Comparison of ENCODE assay signal across 21 cellular contexts in genomic region chrX:39308126-39308525, GRCh38.
DNase-seq lines count a peak whose midpoint lies in the region; ATAC-seq, FAIRE-seq and TF ChIP-seq lines count a peak whose summit lies in the region.
"Had no signal": no experiment of that assay in that cellular context is flagged by ENCODE, and none has a peak within 500 bp of the region (broad histone marks: within the 10 kb centered on the region; RNA-seq: fewer than 3 reads in every experiment).

No MANE protein-coding gene starts in this region.

- H3K4me1 Mint-ChIP-seq in T-helper 17 cell (peaks cover 27% of the 10 kb centered on the region), glutamatergic neuron (ENCODE audit: low read depth, unreplicated experiment) (peaks cover 5% of the 10 kb centered on the region)
- peaks cover 75% of the 10 kb centered on the region for H3K4me1 Mint-ChIP-seq in stimulated activated naive CD8-positive, alpha-beta T cell treated with anti-CD3 and anti-CD28 coated beads, Interleukin-15, amount 100 ng/mL, for 72 hours

- no TSS peak for BruUV-seq in endothelial cell of umbilical vein (replicated peaks; lab: Mats Ljungman, UMichigan)

- H3K4me1 ChIP-seq in right atrium auricular region (peaks cover 0 to 23% of the 10 kb centered on the region in 2 donors), endothelial cell of umbilical vein (ENCODE audit: control insufficient read depth, extremely low read depth, insufficient read depth, low read length) (peaks cover 37% of the 10 kb centered on the region)
- H3K4me1 ChIP-seq: parathyroid adenoma had no signal

- H3K9me3 ChIP-seq in right atrium auricular region, result peaks cover 0 to 2% of the 10 kb centered on the region in 2 donors
- H3K9me3 ChIP-seq in T-helper 17 cell (ENCODE audit: control insufficient read depth, low read length, poor library complexity, severe bottlenecking), result no peaks in the 10 kb centered on the region
- no peaks in the 10 kb centered on the region for H3K9me3 ChIP-seq in endothelial cell of umbilical vein (replicated peaks; ENCODE audit: control insufficient read depth, insufficient read depth, low read length)

- H3K36me3 ChIP-seq in right atrium auricular region (no peaks in the 10 kb centered on the region), endothelial cell of umbilical vein (ENCODE audit: control insufficient read depth in 2 of 2, extremely low read depth in 1 of 2, insufficient read depth in 2 of 2, low read length in 2 of 2) (no peaks in the 10 kb centered on the region)
- H3K36me3 ChIP-seq: spleen had no signal

- no peak for TF ChIP-seq POLR2A in endothelial cell of umbilical vein (IDR thresholded peaks at IDR 0.05; ENCODE audit: low read depth, low read length)

- no peaks in the 10 kb centered on the region for H3K9me1 ChIP-seq in endothelial cell of umbilical vein (replicated peaks; ENCODE audit: control insufficient read depth, extremely low read depth, insufficient read depth, low read length)

- H3K4me3 ChIP-seq in right atrium auricular region, result no peak overlapping the region
- H3K4me3 ChIP-seq in endothelial cell of umbilical vein (replicated peaks in 1 of 3; ENCODE audit: insufficient read depth in 1 of 3, low read depth in 1 of 3, low read length in 3 of 3), result no peak overlapping the region
- H3K4me3 ChIP-seq: GM23248, lung, spleen had no signal

- CTCF ChIA-PET in endothelial cell of umbilical vein (lab: Charles Lee), result no interaction called here

- peaks cover 11 to 21% of the 10 kb centered on the region in 2 donors for H3K9me3 Mint-ChIP-seq in stimulated activated naive CD8-positive, alpha-beta T cell treated with anti-CD3 and anti-CD28 coated beads, Interleukin-15, amount 100 ng/mL, for 72 hours
- H3K9me3 Mint-ChIP-seq in glutamatergic neuron (ENCODE audit: unreplicated experiment), result peaks cover 3% of the 10 kb centered on the region

- intact Hi-C loops in cardiac septum (cut with DNase I), result no loop called here
- intact Hi-C loops in endothelial cell of umbilical vein (cut with micrococcal nuclease), result loop anchor here (5.0 to 10.0 kb wide), 2 partner anchors 307 to 506 kb away; partner anchors contain the start of gene MID1IP1

- peak; percentile 89 for FAIRE-seq in endothelial cell of umbilical vein (lab: Jason Lieb, UNC)
- FAIRE-seq: TTC549 had no signal

- no peaks in the 10 kb centered on the region for H3K79me2 ChIP-seq in endothelial cell of umbilical vein (ENCODE audit: control insufficient read depth, insufficient read depth, low read length)
- H3K79me2 ChIP-seq: parathyroid adenoma had no signal

- DNase-seq in right atrium auricular region (ENCODE audit: low spot score), result peak; percentile 11
- DNase-seq in cardiac septum (ENCODE audit: low spot score), result no peak
- DNase-seq in T-helper 17 cell, result no peak
- peak; percentile 72 for DNase-seq in endothelial cell of umbilical vein (ENCODE audit: low read depth, low spot score)
- DNase-seq in stimulated activated naive CD8-positive, alpha-beta T cell treated with anti-CD3 and anti-CD28 coated beads, Interleukin-15, amount 100 ng/mL, for 72 hours, result no peak
- DNase-seq in glutamatergic neuron, result no peak
- DNase-seq in NCI-H82 treated with DMSO at 0.1 percent for 48 hours (lab: John Stamatoyannopoulos, UW; ENCODE audit: unreplicated experiment), result no peak
- DNase-seq in NOMO-1 treated with dmso at 0.1 percent for 144 hours (lab: John Stamatoyannopoulos, UW; ENCODE audit: unreplicated experiment), result no peak
- DNase-seq: activated effector memory CD4-positive, alpha-beta T cell treated with Interleukin-2 at 50 U/mL for 16 hours; cortex of kidney; GM23248; IMR-90; naive B cell; NCI-H2029; NCI-H510A; spleen had no signal

- TF ChIP-seq CTCF in right atrium auricular region (IDR thresholded peaks at IDR 0.05), result no peak
- no peak for TF ChIP-seq CTCF in endothelial cell of umbilical vein (IDR thresholded peaks at IDR 0.05; ENCODE audit: extremely low read depth in 1 of 2, insufficient read depth in 1 of 2, low read depth in 1 of 2, low read length in 2 of 2)
- no peak for TF ChIP-seq CTCF in glutamatergic neuron (IDR thresholded peaks at IDR 0.05; ENCODE audit: partially characterized antibody, unreplicated experiment)

- H3K27ac ChIP-seq in right atrium auricular region (no peak overlapping the region), endothelial cell of umbilical vein (ENCODE audit: insufficient read depth, low read depth, low read length) (peak overlapping the region; percentile 84)
- H3K27ac ChIP-seq: GM23248, parathyroid adenoma had no signal

- no peak overlapping the region for H2AFZ ChIP-seq in endothelial cell of umbilical vein (ENCODE audit: low read depth, low read length)
- H2AFZ ChIP-seq: GM23248, parathyroid adenoma had no signal

- H3K36me3 Mint-ChIP-seq in T-helper 17 cell (ENCODE audit: low read depth) (peaks cover 2% of the 10 kb centered on the region), glutamatergic neuron (ENCODE audit: unreplicated experiment) (peaks cover 4% of the 10 kb centered on the region)
- H3K36me3 Mint-ChIP-seq: naive B cell, type B pancreatic cell had no signal

- ATAC-seq in T-helper 17 cell, result no peak
- ATAC-seq in stimulated activated naive CD8-positive, alpha-beta T cell treated with anti-CD3 and anti-CD28 coated beads, Interleukin-15, amount 100 ng/mL, for 72 hours, result no peak

- peak overlapping the region; percentile 40 for H3K4me2 ChIP-seq in endothelial cell of umbilical vein (ENCODE audit: insufficient read depth, low read length)

- H3K27ac Mint-ChIP-seq in T-helper 17 cell, result peak overlapping the region; percentile 98
- peak overlapping the region; percentile 54 to 85 for H3K27ac Mint-ChIP-seq in stimulated activated naive CD8-positive, alpha-beta T cell treated with anti-CD3 and anti-CD28 coated beads, Interleukin-15, amount 100 ng/mL, for 72 hours
- H3K27ac Mint-ChIP-seq in glutamatergic neuron (ENCODE audit: unreplicated experiment), result no peak overlapping the region
- H3K27ac Mint-ChIP-seq: B cell, type B pancreatic cell had no signal

- no peak overlapping the region for H3K4me3 Mint-ChIP-seq in T-helper 17 cell
- peak overlapping the region in 1 of 2 donors; percentile 15 for H3K4me3 Mint-ChIP-seq in stimulated activated naive CD8-positive, alpha-beta T cell treated with anti-CD3 and anti-CD28 coated beads, Interleukin-15, amount 100 ng/mL, for 72 hours
- H3K4me3 Mint-ChIP-seq in glutamatergic neuron (ENCODE audit: unreplicated experiment), result no peak overlapping the region
- H3K4me3 Mint-ChIP-seq: B cell, type B pancreatic cell had no signal

- POLR2A ChIA-PET in endothelial cell of umbilical vein (lab: Charles Lee), result no interaction called here

- no peaks in the 10 kb centered on the region for H4K20me1 ChIP-seq in endothelial cell of umbilical vein (replicated peaks; ENCODE audit: control insufficient read depth, extremely low read depth, insufficient read depth, low read length)

- dilution Hi-C loops in endothelial cell of umbilical vein (cut with MboI; ENCODE audit: extremely low pct_ligation_motif_present, low sequenced_read_pairs), result no loop called here

- H3K27me3 Mint-ChIP-seq in T-helper 17 cell (no peaks in the 10 kb centered on the region), glutamatergic neuron (ENCODE audit: unreplicated experiment) (peaks cover 3% of the 10 kb centered on the region)
- no peaks in the 10 kb centered on the region for H3K27me3 Mint-ChIP-seq in stimulated activated naive CD8-positive, alpha-beta T cell treated with anti-CD3 and anti-CD28 coated beads, Interleukin-15, amount 100 ng/mL, for 72 hours
- H3K27me3 Mint-ChIP-seq: B cell, type B pancreatic cell had no signal

- H3K9ac ChIP-seq in endothelial cell of umbilical vein (replicated peaks; ENCODE audit: extremely low read depth, insufficient read depth, low read length), result peak overlapping the region; percentile 38
- H3K9ac ChIP-seq: GM23248, parathyroid adenoma had no signal

- H3K27me3 ChIP-seq in right atrium auricular region (no peaks in the 10 kb centered on the region), endothelial cell of umbilical vein (ENCODE audit: control insufficient read depth in 2 of 2, insufficient read depth in 2 of 2, low read length in 2 of 2) (no peaks in the 10 kb centered on the region)

TF ChIP-seq in endothelial cell of umbilical vein, 7 proteins besides CTCF, POLR2A, EP300 and RAD21:
- TF ChIP-seq GATA2 (IDR thresholded peaks at IDR 0.05; ENCODE audit: insufficient read depth, insufficient read length, low read depth, low read length) (peak; percentile 79), FOS (IDR thresholded peaks at IDR 0.05; ENCODE audit: borderline replicate concordance, insufficient read depth, low read length) (peak; percentile 38), JUN (IDR thresholded peaks at IDR 0.05; ENCODE audit: borderline replicate concordance, insufficient read depth, insufficient read length, low read depth) (peak; percentile 37), POLR2AphosphoS5 (IDR thresholded peaks at IDR 0.05; ENCODE audit: insufficient read depth, low read depth, low read length) (no peak)
- TF ChIP-seq, protein P1, sequence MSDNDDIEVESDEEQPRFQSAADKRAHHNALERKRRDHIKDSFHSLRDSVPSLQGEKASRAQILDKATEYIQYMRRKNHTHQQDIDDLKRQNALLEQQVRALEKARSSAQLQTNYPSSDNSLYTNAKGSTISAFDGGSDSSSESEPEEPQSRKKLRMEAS (IDR thresholded peaks at IDR 0.05; ENCODE audit: insufficient read depth, insufficient read length), result no peak

Comparison
In these comparisons a context has a peak if more than half of its experiments do, and no peak if none do; other contexts are left out.
1. DNase-seq: peak in right atrium auricular region (single experiment) and endothelial cell of umbilical vein (single experiment); none in cardiac septum (single experiment), T-helper 17 cell (0 of 3), stimulated activated naive CD8-positive, alpha-beta T cell treated with anti-CD3 and anti-CD28 coated beads, Interleukin-15, amount 100 ng/mL, for 72 hours (0 of 2), glutamatergic neuron (single experiment), NCI-H82 treated with DMSO at 0.1 percent for 48 hours (single experiment) and NOMO-1 treated with dmso at 0.1 percent for 144 hours (single experiment).